Comparison of ENCODE assay signal across 8 cellular contexts in the genomic region with DNA sequence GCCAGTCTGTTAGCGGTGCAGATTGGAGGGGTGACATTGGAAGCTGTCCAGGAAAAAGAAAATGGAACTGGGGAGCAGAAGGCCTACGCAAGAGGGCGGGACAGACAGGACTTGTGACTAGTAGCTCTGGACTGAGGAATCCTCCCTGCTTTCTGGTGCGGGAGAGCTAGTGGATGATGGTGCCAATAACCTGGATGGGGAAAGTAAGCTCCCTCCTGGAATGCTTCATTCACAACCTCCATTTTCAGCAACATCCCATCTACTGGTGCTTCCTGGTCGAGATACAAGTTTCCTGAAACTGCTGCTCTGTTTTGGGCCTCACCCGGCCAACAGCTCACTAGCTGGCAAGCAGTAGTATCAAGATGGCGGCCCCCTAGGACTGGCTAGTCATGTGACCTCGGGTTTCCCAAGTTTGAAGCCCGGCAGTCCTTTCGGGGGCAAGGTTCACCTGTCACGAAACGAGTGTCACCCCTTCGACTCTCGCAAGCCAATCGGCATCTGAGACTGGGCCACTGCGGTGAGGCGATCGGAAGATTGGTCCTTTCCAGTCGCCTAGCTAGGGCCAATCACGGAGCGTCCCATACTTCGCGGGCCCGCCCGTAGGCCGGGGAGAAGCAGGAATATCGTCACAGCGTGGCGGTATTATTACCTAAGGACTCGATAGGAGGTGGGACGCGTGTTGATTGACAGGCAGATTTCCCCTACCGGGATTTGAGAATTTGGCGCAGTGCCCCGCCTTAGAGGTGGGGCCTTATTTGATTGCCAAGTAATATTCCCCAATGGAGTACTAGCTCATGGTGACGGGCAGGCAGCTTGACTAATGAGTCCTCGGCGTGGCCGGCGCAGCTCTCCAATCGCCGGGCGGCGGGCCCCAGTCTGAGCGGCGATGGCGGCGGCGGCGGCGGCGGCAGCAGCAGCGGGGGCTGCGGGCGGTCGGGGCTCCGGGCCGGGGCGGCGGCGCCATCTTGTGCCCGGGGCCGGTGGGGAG. TPM values are rescaled to one million over a fixed set of nuclear protein-coding genes. Genes with fewer than 3 reads are reported as not detected.
DNase-seq lines count a peak whose midpoint lies in the region; ATAC-seq and TF ChIP-seq lines count a peak whose summit lies in the region.

A gene with protein sequence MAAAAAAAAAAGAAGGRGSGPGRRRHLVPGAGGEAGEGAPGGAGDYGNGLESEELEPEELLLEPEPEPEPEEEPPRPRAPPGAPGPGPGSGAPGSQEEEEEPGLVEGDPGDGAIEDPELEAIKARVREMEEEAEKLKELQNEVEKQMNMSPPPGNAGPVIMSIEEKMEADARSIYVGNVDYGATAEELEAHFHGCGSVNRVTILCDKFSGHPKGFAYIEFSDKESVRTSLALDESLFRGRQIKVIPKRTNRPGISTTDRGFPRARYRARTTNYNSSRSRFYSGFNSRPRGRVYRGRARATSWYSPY (plus strand): TSS at position 874 of the 988 bp plus-strand sequence. CDS start 13 bp downstream, at position 887.

- H3K36me3 ChIP-seq in left ventricle myocardium inferior, result peaks cover 28% of the 10 kb centered on the region

- peak within 1 kb of the TSS; percentile 99 for H3K27ac ChIP-seq in angular gyrus (ENCODE audit: low read depth, low read length)
- H3K27ac ChIP-seq in left ventricle myocardium inferior (replicated peaks), result peak within 1 kb of the TSS; percentile 98

- H3K4me3 ChIP-seq in left ventricle myocardium inferior, result peak within 1 kb of the TSS; percentile 97

- no peaks in the 10 kb centered on the region for H3K27me3 ChIP-seq in left ventricle myocardium inferior (ENCODE audit: low read depth)

- intact Hi-C loops in left ventricle myocardium inferior (cut with micrococcal nuclease), result no loop called here

- DNase-seq in NCI-H187 (lab: John Stamatoyannopoulos, UW) (peak; percentile 99), T-helper 2 cell (peak; percentile 92 to 100 (median 96)), left ventricle myocardium inferior (peak; percentile 98), progenitor cell of endocrine pancreas (ENCODE audit: low spot score, unreplicated experiment) (peak; percentile 95), ureter (ENCODE audit: low spot score) (peak; percentile 99)

- peak; percentile 91 for ATAC-seq in GM18498 (IDR thresholded peaks at IDR 0.05; ENCODE audit: unreplicated experiment)
- peak; percentile 88 for ATAC-seq in HG02938 (IDR thresholded peaks at IDR 0.05; ENCODE audit: unreplicated experiment)

- no peak for TF ChIP-seq CTCF in left ventricle myocardium inferior (IDR thresholded peaks at IDR 0.05; ENCODE audit: borderline replicate concordance)
- no peak for TF ChIP-seq CTCF in progenitor cell of endocrine pancreas (IDR thresholded peaks at IDR 0.05; ENCODE audit: unreplicated experiment)

- H3K36me3 Mint-ChIP-seq in progenitor cell of endocrine pancreas (ENCODE audit: insufficient read depth), result peaks cover 23% of the 10 kb centered on the region

- no peaks in the 10 kb centered on the region for H3K9me3 Mint-ChIP-seq in progenitor cell of endocrine pancreas (ENCODE audit: low read depth)

- peak within 1 kb of the TSS; percentile 99 for H3K27ac Mint-ChIP-seq in progenitor cell of endocrine pancreas

- peaks cover 21% of the 10 kb centered on the region for H3K4me1 Mint-ChIP-seq in progenitor cell of endocrine pancreas (ENCODE audit: low read depth)

- H3K27me3 Mint-ChIP-seq in progenitor cell of endocrine pancreas, result no peaks in the 10 kb centered on the region

- H3K4me3 Mint-ChIP-seq in progenitor cell of endocrine pancreas (ENCODE audit: low read depth), result peak within 1 kb of the TSS; percentile 98

- H3K4me1 ChIP-seq in left ventricle myocardium inferior, result peaks cover 36% of the 10 kb centered on the region

- no peaks in the 10 kb centered on the region for H3K9me3 ChIP-seq in left ventricle myocardium inferior (replicated peaks)

RNA-seq across cellular contexts. Expression of the gene that starts here (rescaled TPM):
- total RNA-seq in left ventricle myocardium inferior (71.2 TPM), progenitor cell of endocrine pancreas (318 and 338 TPM in 2 replicates), ureter (178 TPM)

Comparison
In these comparisons a context has a peak if more than half of its experiments do, and no peak if none do; other contexts are left out.
1. Peak in every context shown above with its lines: DNase-seq, ATAC-seq, H3K4me3 ChIP-seq and H3K27ac ChIP-seq.